1 cellular context compared by ENCODE assay signal in the genomic region with DNA sequence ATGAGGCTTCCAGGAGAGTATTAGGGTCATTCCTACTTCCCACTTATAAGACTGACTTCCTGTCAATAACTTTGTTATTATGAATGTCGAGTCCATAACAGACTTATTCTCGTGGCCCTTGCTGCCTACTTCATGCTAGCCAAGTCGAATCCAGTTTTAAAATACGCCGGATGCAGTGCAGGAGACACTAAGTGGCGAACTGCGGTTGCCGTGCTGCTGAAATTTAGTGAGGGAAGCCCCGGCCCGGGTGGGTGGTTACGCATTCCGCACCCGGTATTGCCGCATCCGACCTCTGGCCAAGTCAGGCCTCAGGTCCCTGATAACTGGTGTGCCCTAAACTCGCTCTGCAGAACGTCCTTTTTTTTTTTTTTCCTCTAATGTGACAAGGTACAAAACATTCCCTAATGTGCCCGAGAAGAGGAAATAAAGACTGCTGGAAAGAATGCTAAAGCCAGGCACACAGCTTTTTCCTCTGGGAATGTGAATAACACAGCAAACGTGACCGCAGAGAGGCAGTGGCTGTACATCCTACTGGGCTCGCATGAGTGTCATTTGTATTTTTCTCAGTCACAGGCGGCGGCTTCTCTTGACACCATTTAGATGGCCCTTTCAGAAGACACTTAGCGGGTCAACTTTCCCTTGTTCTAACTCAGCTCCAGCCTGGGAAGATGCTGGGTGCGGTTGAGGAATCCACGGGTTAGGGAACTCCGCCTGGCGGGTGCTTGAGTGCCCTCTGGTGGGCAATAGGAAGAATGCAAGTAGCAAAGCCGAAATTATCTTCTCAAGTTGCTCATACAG.
TF ChIP-seq lines count a peak whose summit lies in the region.

No MANE protein-coding gene starts in this region.

TF ChIP-seq in liver, 16 proteins besides CTCF, POLR2A, EP300 and RAD21 (continued from another document):
- TF ChIP-seq, protein P1, sequence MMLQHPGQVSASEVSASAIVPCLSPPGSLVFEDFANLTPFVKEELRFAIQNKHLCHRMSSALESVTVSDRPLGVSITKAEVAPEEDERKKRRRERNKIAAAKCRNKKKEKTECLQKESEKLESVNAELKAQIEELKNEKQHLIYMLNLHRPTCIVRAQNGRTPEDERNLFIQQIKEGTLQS (IDR thresholded peaks at IDR 0.05) = peak; percentile 74
- peak; percentile 19 for TF ChIP-seq TAF1 (conservative IDR thresholded peaks at IDR 0.05)
